In the genomic region with DNA sequence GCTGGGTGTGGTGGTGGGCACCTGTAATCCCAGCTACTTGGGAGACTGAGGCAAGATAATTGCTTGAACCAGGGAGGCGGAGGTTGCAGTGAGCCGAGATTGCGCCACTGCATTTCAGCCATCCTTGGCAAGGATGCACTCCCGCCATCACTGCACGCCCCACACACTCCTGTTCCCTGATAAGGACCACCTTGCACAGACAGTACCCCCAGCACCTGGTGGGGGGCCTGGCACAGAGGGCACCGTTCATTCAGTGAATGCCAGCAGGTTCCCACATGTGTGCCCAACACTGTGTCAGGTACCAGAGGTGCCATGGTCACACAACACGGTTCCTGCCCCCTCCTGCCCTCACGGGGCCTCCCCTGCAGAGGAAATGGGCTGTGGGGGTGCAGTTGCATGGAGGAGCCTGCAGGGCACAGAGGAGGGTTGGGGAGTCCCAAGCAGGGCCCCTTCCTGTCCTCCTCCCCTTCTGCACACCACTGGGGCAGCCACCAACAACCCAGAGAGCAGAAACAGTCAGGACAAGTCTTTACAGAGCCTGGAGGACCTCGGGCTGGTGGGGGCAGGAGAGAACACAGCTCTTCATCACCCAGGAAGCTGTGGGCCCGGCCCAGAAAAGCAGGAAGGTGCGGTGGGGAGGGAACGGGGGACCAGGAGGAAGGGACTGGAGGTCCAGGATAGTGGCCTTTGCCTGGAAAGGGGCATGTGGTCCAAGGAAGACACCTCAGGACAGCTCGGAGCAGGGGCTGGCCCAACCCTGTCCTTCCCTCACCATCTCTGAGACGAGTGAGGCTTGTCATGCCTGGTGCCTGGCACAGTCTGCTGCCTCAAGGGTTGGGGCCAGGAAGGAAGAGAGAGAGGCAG, we compare ENCODE assay signal across 1 cellular context.
TF ChIP-seq lines count a peak whose summit lies in the region.

No MANE protein-coding gene starts in this region.

TF ChIP-seq in HepG2, 621 proteins besides CTCF, POLR2A, EP300 and RAD21:
- TF ChIP-seq ZNF619 (CRISPR knock-in tag; IDR thresholded peaks at IDR 0.05) (no peak), REXO4 (CRISPR knock-in tag; IDR thresholded peaks at IDR 0.05; ENCODE audit: borderline replicate concordance) (no peak), AHR (CRISPR knock-in tag; IDR thresholded peaks at IDR 0.05) (no peak), HDAC6 (IDR thresholded peaks at IDR 0.05; ENCODE audit: low read depth, low read length) (no peak), ZNF253 (CRISPR knock-in tag; IDR thresholded peaks at IDR 0.05; ENCODE audit: borderline replicate concordance) (no peak), HOXA3 (CRISPR knock-in tag; IDR thresholded peaks at IDR 0.05) (no peak), ZNF616 (CRISPR knock-in tag; IDR thresholded peaks at IDR 0.05; ENCODE audit: low read depth) (no peak), ZNF781 (CRISPR knock-in tag; IDR thresholded peaks at IDR 0.05; ENCODE audit: borderline replicate concordance, not compliant biosample characterization) (no peak)
- TF ChIP-seq, protein P1, sequence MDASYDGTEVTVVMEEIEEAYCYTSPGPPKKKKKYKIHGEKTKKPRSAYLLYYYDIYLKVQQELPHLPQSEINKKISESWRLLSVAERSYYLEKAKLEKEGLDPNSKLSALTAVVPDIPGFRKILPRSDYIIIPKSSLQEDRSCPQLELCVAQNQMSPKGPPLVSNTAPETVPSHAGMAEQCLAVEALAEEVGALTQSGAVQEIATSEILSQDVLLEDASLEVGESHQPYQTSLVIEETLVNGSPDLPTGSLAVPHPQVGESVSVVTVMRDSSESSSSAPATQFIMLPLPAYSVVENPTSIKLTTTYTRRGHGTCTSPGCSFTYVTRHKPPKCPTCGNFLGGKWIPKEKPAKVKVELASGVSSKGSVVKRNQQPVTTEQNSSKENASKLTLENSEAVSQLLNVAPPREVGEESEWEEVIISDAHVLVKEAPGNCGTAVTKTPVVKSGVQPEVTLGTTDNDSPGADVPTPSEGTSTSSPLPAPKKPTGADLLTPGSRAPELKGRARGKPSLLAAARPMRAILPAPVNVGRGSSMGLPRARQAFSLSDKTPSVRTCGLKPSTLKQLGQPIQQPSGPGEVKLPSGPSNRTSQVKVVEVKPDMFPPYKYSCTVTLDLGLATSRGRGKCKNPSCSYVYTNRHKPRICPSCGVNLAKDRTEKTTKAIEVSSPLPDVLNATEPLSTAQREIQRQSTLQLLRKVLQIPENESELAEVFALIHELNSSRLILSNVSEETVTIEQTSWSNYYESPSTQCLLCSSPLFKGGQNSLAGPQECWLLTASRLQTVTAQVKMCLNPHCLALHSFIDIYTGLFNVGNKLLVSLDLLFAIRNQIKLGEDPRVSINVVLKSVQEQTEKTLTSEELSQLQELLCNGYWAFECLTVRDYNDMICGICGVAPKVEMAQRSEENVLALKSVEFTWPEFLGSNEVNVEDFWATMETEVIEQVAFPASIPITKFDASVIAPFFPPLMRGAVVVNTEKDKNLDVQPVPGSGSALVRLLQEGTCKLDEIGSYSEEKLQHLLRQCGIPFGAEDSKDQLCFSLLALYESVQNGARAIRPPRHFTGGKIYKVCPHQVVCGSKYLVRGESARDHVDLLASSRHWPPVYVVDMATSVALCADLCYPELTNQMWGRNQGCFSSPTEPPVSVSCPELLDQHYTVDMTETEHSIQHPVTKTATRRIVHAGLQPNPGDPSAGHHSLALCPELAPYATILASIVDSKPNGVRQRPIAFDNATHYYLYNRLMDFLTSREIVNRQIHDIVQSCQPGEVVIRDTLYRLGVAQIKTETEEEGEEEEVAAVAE (CRISPR knock-in tag; IDR thresholded peaks at IDR 0.05; ENCODE audit: borderline replicate concordance), result no peak
- TF ChIP-seq, protein P2, sequence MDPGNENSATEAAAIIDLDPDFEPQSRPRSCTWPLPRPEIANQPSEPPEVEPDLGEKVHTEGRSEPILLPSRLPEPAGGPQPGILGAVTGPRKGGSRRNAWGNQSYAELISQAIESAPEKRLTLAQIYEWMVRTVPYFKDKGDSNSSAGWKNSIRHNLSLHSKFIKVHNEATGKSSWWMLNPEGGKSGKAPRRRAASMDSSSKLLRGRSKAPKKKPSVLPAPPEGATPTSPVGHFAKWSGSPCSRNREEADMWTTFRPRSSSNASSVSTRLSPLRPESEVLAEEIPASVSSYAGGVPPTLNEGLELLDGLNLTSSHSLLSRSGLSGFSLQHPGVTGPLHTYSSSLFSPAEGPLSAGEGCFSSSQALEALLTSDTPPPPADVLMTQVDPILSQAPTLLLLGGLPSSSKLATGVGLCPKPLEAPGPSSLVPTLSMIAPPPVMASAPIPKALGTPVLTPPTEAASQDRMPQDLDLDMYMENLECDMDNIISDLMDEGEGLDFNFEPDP (CRISPR knock-in tag; conservative IDR thresholded peaks at IDR 0.05), result no peak
